In the genomic region with DNA sequence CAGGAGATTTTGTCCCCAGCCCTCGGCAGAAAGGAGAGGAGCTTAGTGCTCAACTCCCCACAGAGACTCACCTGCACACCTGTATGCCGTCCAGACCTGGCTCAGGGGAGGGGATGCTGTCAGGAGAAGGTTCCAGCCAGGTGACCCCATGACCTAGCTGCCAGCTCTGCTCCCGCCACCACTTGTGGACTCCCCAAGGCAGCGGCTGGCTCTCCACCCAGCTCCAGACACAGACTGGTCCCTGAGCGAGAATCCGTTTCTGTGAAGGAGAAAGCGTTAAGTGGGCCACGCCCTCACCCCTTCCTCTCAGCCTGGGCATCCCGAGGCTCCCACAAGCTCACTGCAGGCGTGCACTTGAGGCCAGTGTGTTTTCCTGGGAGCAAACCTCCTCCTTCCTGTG, we compare ENCODE assay signal across 23 cellular contexts.
"Had no signal": no experiment of that assay in that cellular context is flagged by ENCODE, and none has a peak within 500 bp of the region (broad histone marks: within the 10 kb centered on the region; RNA-seq: fewer than 3 reads in every experiment).

No MANE protein-coding gene starts in this region.

- H3K9me3 ChIP-seq: body of pancreas, colonic mucosa, gastroesophageal sphincter, psoas muscle, stomach, thyroid gland, upper lobe of right lung had no signal

- H3K4me2 ChIP-seq: smooth muscle cell had no signal

- DNase-seq: aorta; body of pancreas; colonic mucosa; effector CD8-positive, alpha-beta T cell; head of caudate nucleus; hippocampal formation; midbrain; naive thymus-derived CD8-positive, alpha-beta T cell; nucleus accumbens; psoas muscle; stomach; thyroid gland; upper lobe of right lung had no signal

- H3K4me3 ChIP-seq: body of pancreas, colonic mucosa, gastroesophageal sphincter, psoas muscle, smooth muscle cell, stomach, thyroid gland, upper lobe of right lung had no signal

- H3K4me1 Mint-ChIP-seq: neural crest cell had no signal

- H3K27ac Mint-ChIP-seq: activated naive CD8-positive, alpha-beta T cell; memory B cell; stimulated activated naive B cell treated with anti-CD40 and anti-IgM and Interleukin-4, amounts not matched to agents 10 μg/mL and 1 μg/mL and 100 μg/mL, for 72 hours; T-cell had no signal

- H3K27me3 ChIP-seq: body of pancreas, colonic mucosa, gastroesophageal sphincter, stomach, thyroid gland, upper lobe of right lung had no signal

- H3K27me3 Mint-ChIP-seq: activated naive CD8-positive, alpha-beta T cell had no signal

- H3K9me3 Mint-ChIP-seq: immature natural killer cell had no signal

- H3K9ac ChIP-seq: parathyroid adenoma had no signal

- ATAC-seq: body of pancreas, gastroesophageal sphincter, psoas muscle had no signal

- H3K27ac ChIP-seq: body of pancreas, colonic mucosa, gastroesophageal sphincter, parathyroid adenoma, psoas muscle, stomach, thyroid gland, upper lobe of right lung, VCaP had no signal

- H3K4me3 Mint-ChIP-seq: activated naive CD8-positive, alpha-beta T cell; memory B cell; naive thymus-derived CD8-positive, alpha-beta T cell; neural crest cell; stimulated activated naive B cell treated with anti-CD40 and anti-IgM and Interleukin-4, amounts not matched to agents 10 μg/mL and 1 μg/mL and 100 μg/mL, for 72 hours; T-cell had no signal

- H3K36me3 Mint-ChIP-seq: activated naive CD8-positive, alpha-beta T cell had no signal

- H3K4me1 ChIP-seq: body of pancreas, colonic mucosa, gastroesophageal sphincter, psoas muscle, upper lobe of right lung had no signal

- H3K36me3 ChIP-seq: colonic mucosa, gastroesophageal sphincter, stomach, thyroid gland, upper lobe of right lung had no signal
